Comparison of ENCODE assay signal across 1 cellular context in the genomic region with DNA sequence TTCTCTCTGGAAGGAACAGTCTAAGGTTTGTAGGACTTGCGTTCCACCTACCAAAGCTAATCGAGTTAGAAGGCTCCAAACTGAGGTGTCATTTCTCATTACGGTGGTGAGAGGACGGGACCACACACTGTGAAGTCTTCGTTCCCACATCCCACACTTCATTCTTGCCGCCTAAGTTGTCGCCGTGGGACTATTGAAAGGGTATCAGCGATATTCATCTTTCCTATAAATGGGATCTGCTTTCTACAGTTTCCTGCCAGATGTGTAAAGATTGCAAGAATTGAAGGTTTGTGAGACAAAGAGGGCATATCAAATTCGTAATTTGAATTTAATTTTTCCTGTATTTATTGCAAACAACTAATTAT.
TF ChIP-seq lines count a peak whose summit lies in the region.

No MANE protein-coding gene starts in this region.

TF ChIP-seq in K562, 482 proteins besides CTCF, POLR2A, EP300 and RAD21 (continued from another document and continues in another):
- TF ChIP-seq, protein P1, sequence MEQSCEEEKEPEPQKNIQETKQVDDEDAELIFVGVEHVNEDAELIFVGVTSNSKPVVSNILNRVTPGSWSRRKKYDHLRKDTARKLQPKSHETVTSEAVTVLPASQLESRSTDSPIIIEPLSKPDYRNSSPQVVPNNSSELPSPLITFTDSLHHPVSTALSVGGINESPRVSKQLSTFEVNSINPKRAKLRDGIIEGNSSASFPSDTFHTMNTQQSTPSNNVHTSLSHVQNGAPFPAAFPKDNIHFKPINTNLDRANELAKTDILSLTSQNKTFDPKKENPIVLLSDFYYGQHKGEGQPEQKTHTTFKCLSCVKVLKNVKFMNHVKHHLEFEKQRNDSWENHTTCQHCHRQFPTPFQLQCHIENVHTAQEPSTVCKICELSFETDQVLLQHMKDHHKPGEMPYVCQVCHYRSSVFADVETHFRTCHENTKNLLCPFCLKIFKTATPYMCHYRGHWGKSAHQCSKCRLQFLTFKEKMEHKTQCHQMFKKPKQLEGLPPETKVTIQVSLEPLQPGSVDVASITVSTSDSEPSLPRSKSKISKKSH (CRISPR knock-in tag; IDR thresholded peaks at IDR 0.05): no peak
- TF ChIP-seq ZNF197 (CRISPR knock-in tag; IDR thresholded peaks at IDR 0.05; ENCODE audit: low read depth) (no peak), ZNF311 (CRISPR knock-in tag; IDR thresholded peaks at IDR 0.05) (no peak), MCM7 (IDR thresholded peaks at IDR 0.05) (no peak), KLF13 (tag; IDR thresholded peaks at IDR 0.05; ENCODE audit: borderline replicate concordance, low read depth) (no peak), NFRKB (IDR thresholded peaks at IDR 0.05; ENCODE audit: low read depth) (0 out of 2 replicates have a peak, but pooled peaks have one; percentile 21), TRIM25 (IDR thresholded peaks at IDR 0.05; ENCODE audit: borderline replicate concordance) (no peak), MBD2 (IDR thresholded peaks at IDR 0.05; ENCODE audit: borderline replicate concordance, low read depth) (no peak), TRIM28 (IDR thresholded peaks at IDR 0.05) (no peak), ZNF274 (IDR thresholded peaks at IDR 0.05; ENCODE audit: borderline replicate concordance, low read depth, low read length) (no peak), JUNB (CRISPR knock-in tag; conservative IDR thresholded peaks at IDR 0.05) (no peak), ZNF592 (IDR thresholded peaks at IDR 0.05) (no peak; the same call in 1 of the 2 replicates), ZEB2 (IDR thresholded peaks at IDR 0.05) (0 out of 2 replicates have a peak, but pooled peaks have one; percentile 23), ZNF551 (CRISPR knock-in tag; IDR thresholded peaks at IDR 0.05) (no peak), ZSCAN29 (IDR thresholded peaks at IDR 0.05) (peak; percentile 68; the same call in 1 of the 2 replicates), SMARCE1 (IDR thresholded peaks at IDR 0.05) (0 out of 2 replicates have a peak, but pooled peaks have one; percentile 21), SMAD1 (IDR thresholded peaks at IDR 0.05; ENCODE audit: low read depth, low read length, partially characterized antibody) (no peak), FIP1L1 (IDR thresholded peaks at IDR 0.05; ENCODE audit: low read depth, low read length, poor library complexity, severe bottlenecking) (no peak), SLC30A9 (CRISPR knock-in tag; IDR thresholded peaks at IDR 0.05) (no peak), EZH2 (IDR thresholded peaks at IDR 0.05; ENCODE audit: borderline replicate concordance, low read depth, low read length) (no peak), ARID3A (IDR thresholded peaks at IDR 0.05; ENCODE audit: borderline replicate concordance, low read depth, low read length) (no peak), PHTF2 (CRISPR knock-in tag; IDR thresholded peaks at IDR 0.05) (no peak), ESRRA (IDR thresholded peaks at IDR 0.05; ENCODE audit: borderline replicate concordance, low read depth) (no peak), COPS2 (conservative IDR thresholded peaks at IDR 0.05) (no peak), CHD4 (IDR thresholded peaks at IDR 0.05; ENCODE audit: insufficient read depth, insufficient replicate concordance, low read depth, low read length, poor library complexity, severe bottlenecking) (no peak), ZNF217 (CRISPR knock-in tag; IDR thresholded peaks at IDR 0.05) (no peak), KHSRP (IDR thresholded peaks at IDR 0.05) (no peak), HMG20A (CRISPR knock-in tag; conservative IDR thresholded peaks at IDR 0.05) (no peak), HSF4 (CRISPR knock-in tag; IDR thresholded peaks at IDR 0.05; ENCODE audit: borderline replicate concordance) (no peak)
- TF ChIP-seq, protein P2, sequence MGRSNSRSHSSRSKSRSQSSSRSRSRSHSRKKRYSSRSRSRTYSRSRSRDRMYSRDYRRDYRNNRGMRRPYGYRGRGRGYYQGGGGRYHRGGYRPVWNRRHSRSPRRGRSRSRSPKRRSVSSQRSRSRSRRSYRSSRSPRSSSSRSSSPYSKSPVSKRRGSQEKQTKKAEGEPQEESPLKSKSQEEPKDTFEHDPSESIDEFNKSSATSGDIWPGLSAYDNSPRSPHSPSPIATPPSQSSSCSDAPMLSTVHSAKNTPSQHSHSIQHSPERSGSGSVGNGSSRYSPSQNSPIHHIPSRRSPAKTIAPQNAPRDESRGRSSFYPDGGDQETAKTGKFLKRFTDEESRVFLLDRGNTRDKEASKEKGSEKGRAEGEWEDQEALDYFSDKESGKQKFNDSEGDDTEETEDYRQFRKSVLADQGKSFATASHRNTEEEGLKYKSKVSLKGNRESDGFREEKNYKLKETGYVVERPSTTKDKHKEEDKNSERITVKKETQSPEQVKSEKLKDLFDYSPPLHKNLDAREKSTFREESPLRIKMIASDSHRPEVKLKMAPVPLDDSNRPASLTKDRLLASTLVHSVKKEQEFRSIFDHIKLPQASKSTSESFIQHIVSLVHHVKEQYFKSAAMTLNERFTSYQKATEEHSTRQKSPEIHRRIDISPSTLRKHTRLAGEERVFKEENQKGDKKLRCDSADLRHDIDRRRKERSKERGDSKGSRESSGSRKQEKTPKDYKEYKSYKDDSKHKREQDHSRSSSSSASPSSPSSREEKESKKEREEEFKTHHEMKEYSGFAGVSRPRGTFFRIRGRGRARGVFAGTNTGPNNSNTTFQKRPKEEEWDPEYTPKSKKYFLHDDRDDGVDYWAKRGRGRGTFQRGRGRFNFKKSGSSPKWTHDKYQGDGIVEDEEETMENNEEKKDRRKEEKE (IDR thresholded peaks at IDR 0.05; ENCODE audit: borderline replicate concordance in 1 of 2, control insufficient read depth in 1 of 2, low read depth in 2 of 2, low read length in 1 of 2): no peak; a peak in 1 of 4 replicates
- TF ChIP-seq, protein P3, sequence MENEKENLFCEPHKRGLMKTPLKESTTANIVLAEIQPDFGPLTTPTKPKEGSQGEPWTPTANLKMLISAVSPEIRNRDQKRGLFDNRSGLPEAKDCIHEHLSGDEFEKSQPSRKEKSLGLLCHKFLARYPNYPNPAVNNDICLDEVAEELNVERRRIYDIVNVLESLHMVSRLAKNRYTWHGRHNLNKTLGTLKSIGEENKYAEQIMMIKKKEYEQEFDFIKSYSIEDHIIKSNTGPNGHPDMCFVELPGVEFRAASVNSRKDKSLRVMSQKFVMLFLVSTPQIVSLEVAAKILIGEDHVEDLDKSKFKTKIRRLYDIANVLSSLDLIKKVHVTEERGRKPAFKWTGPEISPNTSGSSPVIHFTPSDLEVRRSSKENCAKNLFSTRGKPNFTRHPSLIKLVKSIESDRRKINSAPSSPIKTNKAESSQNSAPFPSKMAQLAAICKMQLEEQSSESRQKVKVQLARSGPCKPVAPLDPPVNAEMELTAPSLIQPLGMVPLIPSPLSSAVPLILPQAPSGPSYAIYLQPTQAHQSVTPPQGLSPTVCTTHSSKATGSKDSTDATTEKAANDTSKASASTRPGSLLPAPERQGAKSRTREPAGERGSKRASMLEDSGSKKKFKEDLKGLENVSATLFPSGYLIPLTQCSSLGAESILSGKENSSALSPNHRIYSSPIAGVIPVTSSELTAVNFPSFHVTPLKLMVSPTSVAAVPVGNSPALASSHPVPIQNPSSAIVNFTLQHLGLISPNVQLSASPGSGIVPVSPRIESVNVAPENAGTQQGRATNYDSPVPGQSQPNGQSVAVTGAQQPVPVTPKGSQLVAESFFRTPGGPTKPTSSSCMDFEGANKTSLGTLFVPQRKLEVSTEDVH (IDR thresholded peaks at IDR 0.05; ENCODE audit: low read depth, partially characterized antibody): peak; percentile 66
- TF ChIP-seq, protein P4, sequence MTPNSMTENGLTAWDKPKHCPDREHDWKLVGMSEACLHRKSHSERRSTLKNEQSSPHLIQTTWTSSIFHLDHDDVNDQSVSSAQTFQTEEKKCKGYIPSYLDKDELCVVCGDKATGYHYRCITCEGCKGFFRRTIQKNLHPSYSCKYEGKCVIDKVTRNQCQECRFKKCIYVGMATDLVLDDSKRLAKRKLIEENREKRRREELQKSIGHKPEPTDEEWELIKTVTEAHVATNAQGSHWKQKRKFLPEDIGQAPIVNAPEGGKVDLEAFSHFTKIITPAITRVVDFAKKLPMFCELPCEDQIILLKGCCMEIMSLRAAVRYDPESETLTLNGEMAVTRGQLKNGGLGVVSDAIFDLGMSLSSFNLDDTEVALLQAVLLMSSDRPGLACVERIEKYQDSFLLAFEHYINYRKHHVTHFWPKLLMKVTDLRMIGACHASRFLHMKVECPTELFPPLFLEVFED (CRISPR knock-in tag; conservative IDR thresholded peaks at IDR 0.05): no peak
- TF ChIP-seq, protein P5, sequence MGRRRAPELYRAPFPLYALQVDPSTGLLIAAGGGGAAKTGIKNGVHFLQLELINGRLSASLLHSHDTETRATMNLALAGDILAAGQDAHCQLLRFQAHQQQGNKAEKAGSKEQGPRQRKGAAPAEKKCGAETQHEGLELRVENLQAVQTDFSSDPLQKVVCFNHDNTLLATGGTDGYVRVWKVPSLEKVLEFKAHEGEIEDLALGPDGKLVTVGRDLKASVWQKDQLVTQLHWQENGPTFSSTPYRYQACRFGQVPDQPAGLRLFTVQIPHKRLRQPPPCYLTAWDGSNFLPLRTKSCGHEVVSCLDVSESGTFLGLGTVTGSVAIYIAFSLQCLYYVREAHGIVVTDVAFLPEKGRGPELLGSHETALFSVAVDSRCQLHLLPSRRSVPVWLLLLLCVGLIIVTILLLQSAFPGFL (CRISPR knock-in tag; IDR thresholded peaks at IDR 0.05): no peak
